24 cellular contexts compared by ENCODE assay signal in genomic region chr6:5701086-5701661, GRCh38.
"Had no signal": no experiment of that assay in that cellular context is flagged by ENCODE, and none has a peak within 500 bp of the region (broad histone marks: within the 10 kb centered on the region; RNA-seq: fewer than 3 reads in every experiment).

No MANE protein-coding gene starts in this region.

- H3K27ac Mint-ChIP-seq: activated naive CD8-positive, alpha-beta T cell; activated T-helper 2 cell treated with anti-CD3 and anti-CD28 coated beads, Interferon-gamma antibody, Interleukin-2, Interleukin-4, amounts not matched to agents 10 μg/mL and 5 μg/mL and 100 μg/mL, durations not matched to agents 14 hours and 24 hours and 36 hours had no signal

- H3K27ac ChIP-seq: adrenal gland, ascending aorta, neural progenitor cell, ovary, prostate gland, thyroid gland, upper lobe of right lung had no signal

- DNase-seq: activated CD4-positive, alpha-beta T cell treated with anti-CD3 and anti-CD28 coated beads for 4 hours; activated CD4-positive, alpha-beta T cell treated with anti-CD3 and anti-CD28 coated beads, Interleukin-2, amount 50 U/mL, for 48 hours; activated CD4-positive, CD25-positive, alpha-beta regulatory T cell; activated CD8-positive, alpha-beta memory T cell treated with anti-CD3 and anti-CD28 coated beads, Interleukin-2, amount 50 U/mL, for 48 hours; activated naive CD4-positive, alpha-beta T cell; activated T-cell treated with anti-CD3 and anti-CD28 coated beads, Interleukin-2, amount 50 U/mL, for 4 hours; adrenal gland; kidney; mesendoderm; mucosa of descending colon; ovary; stimulated activated CD4-positive, alpha-beta T cell treated with anti-CD3 and anti-CD28 coated beads, Interleukin-12 subunit alpha, Interleukin-12 subunit beta, amount 100 ng/mL, for 4 hours; stimulated activated CD4-positive, alpha-beta T cell treated with anti-CD3 and anti-CD28 coated beads, Interleukin-4, amount 100 ng/mL, for 4 hours; stimulated activated naive CD8-positive, alpha-beta T cell treated with anti-CD3 and anti-CD28 coated beads, Interleukin-15, Interleukin-2, amounts not matched to agents 100 U/mL and 50 U/mL, for 24 hours; T-helper 9 cell; thyroid gland; upper lobe of right lung had no signal

- H3K27me3 Mint-ChIP-seq: activated naive CD8-positive, alpha-beta T cell; central memory CD8-positive, alpha-beta T cell had no signal

- H3K27me3 ChIP-seq: adrenal gland, ascending aorta, neural progenitor cell, ovary, thyroid gland, upper lobe of right lung had no signal

- H3K4me3 ChIP-seq: adrenal gland, ascending aorta, mucosa of descending colon, neural progenitor cell, ovary, prostate gland, thyroid gland, upper lobe of right lung had no signal

- H3K4me2 ChIP-seq: neural progenitor cell had no signal

- H2AFZ ChIP-seq: neural progenitor cell had no signal

- H3K9me3 ChIP-seq: adrenal gland, ascending aorta, mucosa of descending colon, ovary, prostate gland, thyroid gland, upper lobe of right lung had no signal

- ATAC-seq: activated T-cell treated with anti-CD3 and anti-CD28 coated beads, Interleukin-2, amount 50 U/mL, for 4 hours; mucosa of descending colon; stimulated activated naive CD8-positive, alpha-beta T cell treated with anti-CD3 and anti-CD28 coated beads, Interleukin-15, Interleukin-2, amounts not matched to agents 100 U/mL and 50 U/mL, for 24 hours; upper lobe of right lung had no signal

- H3K36me3 ChIP-seq: adrenal gland, ascending aorta, neural progenitor cell, ovary, prostate gland, thyroid gland, upper lobe of right lung had no signal

- H3K4me3 Mint-ChIP-seq: activated naive CD8-positive, alpha-beta T cell; activated T-cell treated with anti-CD3 and anti-CD28 coated beads, Interleukin-2, amount 50 U/mL, for 4 hours; central memory CD8-positive, alpha-beta T cell; neural progenitor cell had no signal

- FAIRE-seq: colon, kidney had no signal

- H3K9me3 Mint-ChIP-seq: activated T-helper 2 cell treated with anti-CD3 and anti-CD28 coated beads, Interferon-gamma antibody, Interleukin-2, Interleukin-4, amounts not matched to agents 10 μg/mL and 5 μg/mL and 100 μg/mL, durations not matched to agents 14 hours and 24 hours and 36 hours; central memory CD8-positive, alpha-beta T cell; neural progenitor cell had no signal

- H3K9ac ChIP-seq: neural progenitor cell had no signal

- H3K4me1 ChIP-seq: adrenal gland, ascending aorta, neural progenitor cell, prostate gland, upper lobe of right lung had no signal
